ENCODE assay signal across 25 cellular contexts in genomic region chr3:58189691-58190090, GRCh38. TPM values are rescaled to one million over a fixed set of nuclear protein-coding genes. Genes with fewer than 3 reads are reported as not detected.
DNase-seq lines count a peak whose midpoint lies in the region; ATAC-seq and TF ChIP-seq lines count a peak whose summit lies in the region.
"Had no signal": no experiment of that assay in that cellular context is flagged by ENCODE, and none has a peak within 500 bp of the region (broad histone marks: within the 10 kb centered on the region; RNA-seq: fewer than 3 reads in every experiment).

No MANE protein-coding gene starts in this region.

- H3K9me3 ChIP-seq in right atrium auricular region (no peaks in the 10 kb centered on the region), lower lobe of right lung (no peaks in the 10 kb centered on the region), upper lobe of right lung (no peaks in the 10 kb centered on the region), mucosa of descending colon (no peaks in the 10 kb centered on the region)
- H3K9me3 ChIP-seq: SJCRH30 had no signal

- peaks cover 0 to 13% of the 10 kb centered on the region in 2 donors for H3K4me1 ChIP-seq in right atrium auricular region
- peaks cover 16% of the 10 kb centered on the region for H3K4me1 ChIP-seq in lower lobe of right lung
- H3K4me1 ChIP-seq in upper lobe of right lung, result peaks cover 3% of the 10 kb centered on the region
- H3K4me1 ChIP-seq in mucosa of descending colon (ENCODE audit: low read depth), result no peaks in the 10 kb centered on the region

- DNase-seq in right atrium auricular region (ENCODE audit: low spot score) (no peak), cardiac septum (ENCODE audit: low spot score) (no peak), chondrocyte (ENCODE audit: low spot score) (peak; percentile 18), lower lobe of right lung (no peak), upper lobe of right lung (no peak), mucosa of descending colon (no peak)
- DNase-seq: Calu3; CD8-positive, alpha-beta memory T cell; DMS153; GOT3; IMR-90; NCI-H1694; NCI-H2081; NCI-H2171; NCI-H345; NCI-H524; NCI-H774; NK-92 treated with Interleukin-12 subunit alpha and Interleukin-12 subunit beta, amount 100 ng/mL, for 24 hours; SJCRH30 had no signal

- H3K4me1 Mint-ChIP-seq in chondrocyte (ENCODE audit: low read depth), result no peaks in the 10 kb centered on the region

- H3K36me3 ChIP-seq in right atrium auricular region (no peaks in the 10 kb centered on the region), lower lobe of right lung (no peaks in the 10 kb centered on the region), upper lobe of right lung (no peaks in the 10 kb centered on the region), mucosa of descending colon (ENCODE audit: low read depth) (no peaks in the 10 kb centered on the region)
- H3K36me3 ChIP-seq: SJCRH30 had no signal

- no peak overlapping the region for H3K27ac Mint-ChIP-seq in chondrocyte (ENCODE audit: unreplicated experiment)

- intact Hi-C loops in cardiac septum (cut with DNase I) (loop anchor here (2.0 kb wide), 1 partner anchor 27 kb away; no protein-coding TSS in a partner anchor), lower lobe of right lung (cut with DNase I) (no loop called here), upper lobe of right lung (cut with DNase I) (no loop called here), mucosa of descending colon (cut with DNase I, micrococcal nuclease) (loop anchor here (5.0 kb wide), 2 partner anchors 108 to 113 kb away; no protein-coding TSS in a partner anchor)

- no peaks in the 10 kb centered on the region for H3K27me3 ChIP-seq in right atrium auricular region
- H3K27me3 ChIP-seq in lower lobe of right lung (ENCODE audit: low read depth), result no peaks in the 10 kb centered on the region
- no peaks in the 10 kb centered on the region for H3K27me3 ChIP-seq in upper lobe of right lung
- H3K27me3 ChIP-seq: SJCRH30 had no signal

- H3K9me3 Mint-ChIP-seq in chondrocyte (ENCODE audit: low read depth), result no peaks in the 10 kb centered on the region
- H3K9me3 Mint-ChIP-seq: CD8-positive, alpha-beta memory T cell had no signal

- TF ChIP-seq CTCF in right atrium auricular region (IDR thresholded peaks at IDR 0.05) (no peak), chondrocyte (IDR thresholded peaks at IDR 0.05) (no peak), lower lobe of right lung (IDR thresholded peaks at IDR 0.05) (no peak), upper lobe of right lung (IDR thresholded peaks at IDR 0.05) (no peak), mucosa of descending colon (IDR thresholded peaks at IDR 0.05) (no peak)

- no peak for ATAC-seq in lower lobe of right lung
- ATAC-seq in upper lobe of right lung, result no peak
- ATAC-seq in GM21717 (IDR thresholded peaks at IDR 0.05; ENCODE audit: unreplicated experiment), result no peak
- ATAC-seq in mucosa of descending colon, result no peak
- ATAC-seq: HCT116, Panc1 had no signal

- H3K27me3 Mint-ChIP-seq in chondrocyte (ENCODE audit: low read depth), result no peaks in the 10 kb centered on the region
- H3K27me3 Mint-ChIP-seq: CD8-positive, alpha-beta memory T cell had no signal

- H3K4me3 ChIP-seq in right atrium auricular region, result no peak overlapping the region
- H3K4me3 ChIP-seq in lower lobe of right lung, result no peak overlapping the region
- H3K4me3 ChIP-seq in upper lobe of right lung, result no peak overlapping the region
- no peak overlapping the region for H3K4me3 ChIP-seq in mucosa of descending colon
- H3K4me3 ChIP-seq: SJCRH30 had no signal

- H3K27ac ChIP-seq in right atrium auricular region (peak overlapping the region; percentile 5 to 51), lower lobe of right lung (peak overlapping the region; percentile 18), upper lobe of right lung (peak overlapping the region; percentile 42)
- H3K27ac ChIP-seq: C4-2B, SJCRH30 had no signal

- no peaks in the 10 kb centered on the region for H3K36me3 Mint-ChIP-seq in chondrocyte (ENCODE audit: low read depth)
- H3K36me3 Mint-ChIP-seq: CD8-positive, alpha-beta memory T cell had no signal

- no peak overlapping the region for H3K4me3 Mint-ChIP-seq in chondrocyte (ENCODE audit: unreplicated experiment)
- H3K4me3 Mint-ChIP-seq: CD8-positive, alpha-beta memory T cell had no signal

RNA-seq across cellular contexts. Expression of gene DNASE1L3, which starts 21.1 kb away (rescaled TPM):
- total RNA-seq in right atrium auricular region, result 10 to 100 TPM in 1 of 2 donors, 1 to 10 TPM in 1; 1.5 to 11.5 TPM
- 0.67 TPM for total RNA-seq in cardiac septum
- total RNA-seq in chondrocyte, result not detected in 3 replicates
- total RNA-seq in lower lobe of right lung, result 12.0 TPM
- total RNA-seq in upper lobe of right lung, result 125 TPM
- 1 to 10 TPM; 3.3 to 9.6 (median 9.0) TPM for total RNA-seq in mucosa of descending colon
- total RNA-seq: Calu3; CD8-positive, alpha-beta memory T cell; G401; IMR-90; M059J; SJCRH30 had no signal

RNA-seq across cellular contexts. Expression of gene ABHD6, which starts 47.9 kb away (rescaled TPM):
- 10 to 100 TPM; 11.3 to 13.8 TPM for total RNA-seq in right atrium auricular region
- total RNA-seq in cardiac septum, result 4.9 TPM
- 5.1 to 9.4 TPM (median 7.4 TPM) in 3 replicates for total RNA-seq in chondrocyte
- 16.2 TPM for total RNA-seq in lower lobe of right lung
- 19.1 TPM for total RNA-seq in upper lobe of right lung
- total RNA-seq in mucosa of descending colon, result 10 to 100 TPM; 25.7 to 38.4 (median 26.7) TPM

Comparison
In these comparisons a context has a peak if more than half of its experiments do, and no peak if none do; other contexts are left out.
1. intact Hi-C loops: an anchor here in cardiac septum (2.0 kb wide) and mucosa of descending colon (5.0 kb wide); none called in lower lobe of right lung and upper lobe of right lung.